Comparison of ENCODE assay signal across 31 cellular contexts in the genomic region with DNA sequence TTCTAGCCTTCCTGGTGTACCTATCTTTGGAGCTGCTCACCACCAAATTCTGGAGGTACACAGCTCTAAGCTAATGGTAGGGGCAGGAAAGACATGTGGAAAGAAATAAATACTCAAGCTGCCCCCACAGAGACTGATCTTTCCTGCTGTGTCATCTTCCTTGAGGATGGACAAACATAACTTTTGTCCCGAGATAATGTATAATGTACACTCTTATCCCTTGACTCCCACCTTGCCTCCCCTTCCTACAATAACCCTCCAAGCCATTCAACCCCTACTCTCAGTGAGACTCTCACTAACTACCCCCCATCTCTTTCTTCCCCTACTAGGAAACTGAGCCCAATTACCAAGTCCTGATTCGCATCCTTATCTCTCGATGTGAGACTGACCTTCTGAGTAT. TPM values are rescaled to one million over a fixed set of nuclear protein-coding genes. Genes with fewer than 3 reads are reported as not detected.
"Had no signal": no experiment of that assay in that cellular context is flagged by ENCODE, and none has a peak within 500 bp of the region (broad histone marks: within the 10 kb centered on the region; RNA-seq: fewer than 3 reads in every experiment).

No MANE protein-coding gene starts in this region.

- H3K27ac Mint-ChIP-seq: activated CD4-positive, alpha-beta memory T cell treated with anti-CD3 and anti-CD28 coated beads for 36 hours; activated naive CD8-positive, alpha-beta T cell treated with anti-CD3 and anti-CD28 coated beads, Interleukin-2, amount 10 ng/mL, durations not matched to agents 7 days and 5 days; effector memory CD8-positive, alpha-beta T cell had no signal

- H3K4me3 ChIP-seq: ascending aorta, heart left ventricle, psoas muscle, smooth muscle cell, suprapubic skin, tibial artery had no signal

- H3K36me3 Mint-ChIP-seq: activated naive CD8-positive, alpha-beta T cell treated with anti-CD3 and anti-CD28 coated beads, Interleukin-2, amount 10 ng/mL, durations not matched to agents 7 days and 5 days; immature natural killer cell had no signal

- H3K4me1 ChIP-seq: ascending aorta, parathyroid adenoma had no signal

- H3K27ac ChIP-seq: ascending aorta, parathyroid adenoma, psoas muscle, tibial artery had no signal

- H3K9me3 Mint-ChIP-seq: activated CD4-positive, alpha-beta memory T cell treated with anti-CD3 and anti-CD28 coated beads for 36 hours; activated naive CD8-positive, alpha-beta T cell treated with anti-CD3 and anti-CD28 coated beads, Interleukin-2, amount 10 ng/mL, durations not matched to agents 7 days and 5 days; brain; effector memory CD8-positive, alpha-beta T cell; immature natural killer cell; naive thymus-derived CD8-positive, alpha-beta T cell; neural crest cell had no signal

- H3K4me3 Mint-ChIP-seq: activated CD4-positive, alpha-beta memory T cell treated with anti-CD3 and anti-CD28 coated beads for 36 hours; activated naive CD8-positive, alpha-beta T cell treated with anti-CD3 and anti-CD28 coated beads, Interleukin-2, amount 10 ng/mL, durations not matched to agents 7 days and 5 days; brain; effector memory CD8-positive, alpha-beta T cell; immature natural killer cell; naive thymus-derived CD8-positive, alpha-beta T cell; neural crest cell had no signal

- DNase-seq: activated CD4-positive, alpha-beta memory T cell treated with anti-CD3 and anti-CD28 coated beads for 36 hours; activated CD4-positive, alpha-beta T cell treated with anti-CD3 and anti-CD28 coated beads for 48 hours; activated CD8-positive, alpha-beta memory T cell treated with anti-CD3 and anti-CD28 coated beads, Interleukin-2, amount 50 U/mL, for 4 hours; activated gamma-delta T cell; activated naive CD8-positive, alpha-beta T cell treated with anti-CD3 and anti-CD28 coated beads, Interleukin-2, amount 10 ng/mL, durations not matched to agents 7 days and 5 days; activated T-cell treated with anti-CD3 and anti-CD28 coated beads, Interleukin-2, amount 50 U/mL, for 1 hour; caudate nucleus; cortex of kidney; effector memory CD8-positive, alpha-beta T cell; foreskin fibroblast; heart left ventricle; hypothalamus; immature natural killer cell; kidney; left colon; midbrain; naive thymus-derived CD8-positive, alpha-beta T cell; occipital lobe; psoas muscle; stimulated activated CD4-positive, alpha-beta T cell treated with anti-CD3 and anti-CD28 coated beads, Interleukin-1b, Interleukin-23, amount 100 ng/mL, for 48 hours; stimulated activated naive CD4-positive, alpha-beta T cell; T-helper 1 cell; tibial artery had no signal

- H3K27me3 Mint-ChIP-seq: activated CD4-positive, alpha-beta memory T cell treated with anti-CD3 and anti-CD28 coated beads for 36 hours; activated naive CD8-positive, alpha-beta T cell treated with anti-CD3 and anti-CD28 coated beads, Interleukin-2, amount 10 ng/mL, durations not matched to agents 7 days and 5 days; brain; naive thymus-derived CD8-positive, alpha-beta T cell had no signal

- H3K27me3 ChIP-seq: ascending aorta, heart left ventricle, suprapubic skin, tibial artery had no signal

- H3K9me3 ChIP-seq: ascending aorta, heart left ventricle, psoas muscle, suprapubic skin, tibial artery had no signal

- ATAC-seq: effector memory CD8-positive, alpha-beta T cell; esophagus mucosa; naive thymus-derived CD8-positive, alpha-beta T cell had no signal

RNA-seq across cellular contexts. Expression of gene ANXA9, which starts 12.2 kb away (rescaled TPM):
- total RNA-seq: activated naive CD8-positive, alpha-beta T cell treated with anti-CD3 and anti-CD28 coated beads, Interleukin-2, amount 10 ng/mL, durations not matched to agents 7 days and 5 days; ascending aorta; chondrocyte; left colon; neural crest cell; occipital lobe; psoas muscle had no signal

RNA-seq across cellular contexts. Expression of gene BNIPL, which starts 42.1 kb away (rescaled TPM):
- total RNA-seq: ascending aorta had no signal
